Comparison of ENCODE assay signal across 8 cellular contexts in the genomic region with DNA sequence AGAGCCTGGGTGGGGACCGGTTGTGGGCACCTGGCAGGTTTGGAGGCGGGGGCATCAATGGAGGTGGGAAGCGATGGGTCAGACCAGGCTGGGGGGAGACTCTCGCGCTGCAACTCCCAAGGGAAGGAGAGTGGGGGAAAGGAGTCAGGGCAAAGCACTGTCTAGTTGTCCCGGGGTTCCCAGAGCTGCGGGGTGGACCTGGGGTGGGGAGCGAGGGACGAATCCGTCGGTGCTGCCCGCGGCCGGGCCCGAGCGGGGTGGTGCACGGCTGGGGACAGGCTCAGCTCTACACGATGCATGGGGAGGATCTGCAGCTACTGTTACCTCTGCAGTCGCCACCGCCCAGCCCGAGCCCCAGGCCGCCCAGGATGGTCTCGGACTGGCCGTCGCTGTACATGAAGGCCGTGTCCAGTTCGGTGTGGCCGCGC. TPM values are rescaled to one million over a fixed set of nuclear protein-coding genes. Genes with fewer than 3 reads are reported as not detected.
DNase-seq lines count a peak whose midpoint lies in the region; ATAC-seq and TF ChIP-seq lines count a peak whose summit lies in the region.

No MANE protein-coding gene starts in this region.

- H3K4me1 ChIP-seq in body of pancreas (peaks cover 47% of the 10 kb centered on the region), left lung (peaks cover 16 to 51% of the 10 kb centered on the region in 2 donors), suprapubic skin (peaks cover 53% of the 10 kb centered on the region)

- no peak for TF ChIP-seq EP300 in suprapubic skin (IDR thresholded peaks at IDR 0.05)

- intact Hi-C loops in Right ventricle myocardium inferior (cut with DNase I) (no loop called here), Right ventricle myocardium superior (cut with DNase I) (no loop called here), body of pancreas (cut with DNase I) (no loop called here), left lung (cut with DNase I) (no loop called here)

- H3K36me3 ChIP-seq in body of pancreas (replicated peaks in 1 of 2; ENCODE audit: insufficient read depth in 1 of 2, low read depth in 2 of 2) (peaks cover 0 to 8% of the 10 kb centered on the region in 2 donors), left lung (peaks cover 0 to 20% of the 10 kb centered on the region in 2 donors), suprapubic skin (peaks cover 18% of the 10 kb centered on the region)

- WGBS in body of pancreas, 2 donors = 0% methylated on average over 9 to 27 of the region's 29 CpGs
- WGBS in suprapubic skin = under 1% methylated on average over 7 of the region's 29 CpGs

- H3K27ac ChIP-seq in body of pancreas (peak overlapping the region; percentile 36 to 88 (median 77)), left lung (peak overlapping the region in 1 of 2 donors; percentile 89), suprapubic skin (peak overlapping the region; percentile 82)

- no peak for TF ChIP-seq POLR2A in body of pancreas (IDR thresholded peaks at IDR 0.05)
- TF ChIP-seq POLR2A in suprapubic skin (IDR thresholded peaks at IDR 0.05) = no peak

- peak; percentile 14 for ATAC-seq in Right ventricle myocardium inferior
- ATAC-seq in Right ventricle myocardium superior (ENCODE audit: poor library complexity) = no peak
- no peak for ATAC-seq in body of pancreas
- ATAC-seq in left lung = peak; percentile 14
- ATAC-seq in GM19397 (IDR thresholded peaks at IDR 0.05; ENCODE audit: unreplicated experiment) = no peak

- DNase-seq in Right ventricle myocardium inferior (ENCODE audit: missing footprints) (no peak), Right ventricle myocardium superior (no peak), LHCN-M2 (ENCODE audit: low read depth) (peak; percentile 29), body of pancreas (peak in 2 of 4 donors; percentile 25 to 34), left lung (no peak), suprapubic skin (ENCODE audit: low spot score in 2 of 2) (peak in 1 of 2 donors; percentile 71), H4 (ENCODE audit: low spot score) (no peak)

- H3K4me3 ChIP-seq in body of pancreas (peak overlapping the region; percentile 57 to 61), left lung (peak overlapping the region; percentile 86 to 94), suprapubic skin (peak overlapping the region; percentile 71)

- H3K27me3 ChIP-seq in body of pancreas = no peaks in the 10 kb centered on the region
- no peaks in the 10 kb centered on the region for H3K27me3 ChIP-seq in left lung
- H3K27me3 ChIP-seq in suprapubic skin = no peaks in the 10 kb centered on the region

- TF ChIP-seq CTCF in body of pancreas (IDR thresholded peaks at IDR 0.05) (no peak), left lung (IDR thresholded peaks at IDR 0.05) (no peak), suprapubic skin (IDR thresholded peaks at IDR 0.05) (no peak)

- H3K9me3 ChIP-seq in body of pancreas (no peaks in the 10 kb centered on the region), left lung (no peaks in the 10 kb centered on the region), suprapubic skin (no peaks in the 10 kb centered on the region)

RNA-seq across cellular contexts. Expression of gene AKR7A2, which starts 0.4 kb away (rescaled TPM):
- total RNA-seq in Right ventricle myocardium inferior = 45.2 TPM
- 40.6 TPM for total RNA-seq in Right ventricle myocardium superior
- 193 and 253 TPM in 2 replicates for total RNA-seq in LHCN-M2 (2014; rRNA removed)
- 102 TPM for polyA plus RNA-seq in LHCN-M2 (2012)
- 10 to 100 TPM; 24.1 to 45.1 TPM for total RNA-seq in body of pancreas
- total RNA-seq in left lung = 10 to 100 TPM; 43.2 to 62.8 TPM
- 10 to 100 TPM; 64.8 to 95.6 (median 69.4) TPM for total RNA-seq in suprapubic skin
- 87.8 and 101 TPM in 2 replicates for total RNA-seq in H4 (2014; rRNA removed; shearing (Covaris generic))

RNA-seq across cellular contexts. Expression of gene SLC66A1, which starts 0.6 kb away (rescaled TPM):
- 7.0 TPM for total RNA-seq in Right ventricle myocardium inferior
- 5.8 TPM for total RNA-seq in Right ventricle myocardium superior
- 32.8 and 34.4 TPM in 2 replicates for total RNA-seq in LHCN-M2 (2014; rRNA removed)
- 28.5 TPM for polyA plus RNA-seq in LHCN-M2 (2012)
- total RNA-seq in body of pancreas = 10 to 100 TPM in 1 of 2 donors, 1 to 10 TPM in 1; 9.6 to 23.4 TPM
- total RNA-seq in left lung = 10 to 100 TPM; 16.4 to 21.1 TPM
- total RNA-seq in suprapubic skin = 10 to 100 TPM; 10.5 to 14.0 (median 12.5) TPM
- total RNA-seq in H4 (2014; rRNA removed; shearing (Covaris generic)) = 8.8 and 12.1 TPM in 2 replicates

RNA-seq across cellular contexts. Expression of gene AKR7A3, which starts 22.9 kb away (rescaled TPM):
- not detected for total RNA-seq in Right ventricle myocardium inferior
- not detected for total RNA-seq in Right ventricle myocardium superior
- total RNA-seq in LHCN-M2 (2014; rRNA removed) = 0.92 and 1.7 TPM in 2 replicates
- polyA plus RNA-seq in LHCN-M2 (2012) = 0.18 TPM
- total RNA-seq in body of pancreas = 100 to 1,000 TPM in 1 of 2 donors, 10 to 100 TPM in 1; 57.4 to 479 TPM
- total RNA-seq in left lung = under 1 TPM; 0.26 to 0.52 TPM
- 10 to 100 TPM in 1 of 4 donors, 1 to 10 TPM in 3; 1.7 to 10.1 (median 3.4) TPM for total RNA-seq in suprapubic skin
- total RNA-seq in H4 (2014; rRNA removed; shearing (Covaris generic)) = 0.31 TPM in 1 of 2 replicates, not detected in the other

RNA-seq across cellular contexts. Expression of gene MRTO4, which starts 59.9 kb away (rescaled TPM):
- total RNA-seq in Right ventricle myocardium inferior (12.1 TPM), Right ventricle myocardium superior (10.8 TPM), LHCN-M2 (2014; rRNA removed) (59.6 and 61.5 TPM in 2 replicates), body of pancreas (10 to 100 TPM; 17.6 to 27.7 TPM), left lung (10 to 100 TPM; 17.6 to 34.6 TPM), suprapubic skin (10 to 100 TPM; 13.2 to 32.4 (median 22.9) TPM)
- polyA plus RNA-seq in LHCN-M2 (2012) = 36.2 TPM
- 35.9 and 39.8 TPM in 2 replicates for total RNA-seq in H4 (2014; rRNA removed; shearing (Covaris generic))

Comparison
In these comparisons a context has a peak if more than half of its experiments do, and no peak if none do; other contexts are left out.
1. ATAC-seq: peak in Right ventricle myocardium inferior (single experiment) and left lung (single experiment); none in Right ventricle myocardium superior (single experiment), body of pancreas (single experiment) and GM19397 (single experiment).
2. RNA of gene AKR7A3, which starts 22.9 kb away (total RNA-seq): 57.4 to 479 TPM in body of pancreas; 1.7 to 10.1 TPM in suprapubic skin, 0.92 to 1.7 TPM in LHCN-M2, 0.26 to 0.52 TPM in left lung, 0.31 TPM in H4, not detected in Right ventricle myocardium inferior (single experiment) and not detected in Right ventricle myocardium superior (single experiment); every median in the first group is over 4 times any median in the second.
3. Peak in every context shown above with its lines, with median percentiles within 50 percentile points of each other: H3K4me3 ChIP-seq.